ENCODE assay signal across 10 cellular contexts in the genomic region with DNA sequence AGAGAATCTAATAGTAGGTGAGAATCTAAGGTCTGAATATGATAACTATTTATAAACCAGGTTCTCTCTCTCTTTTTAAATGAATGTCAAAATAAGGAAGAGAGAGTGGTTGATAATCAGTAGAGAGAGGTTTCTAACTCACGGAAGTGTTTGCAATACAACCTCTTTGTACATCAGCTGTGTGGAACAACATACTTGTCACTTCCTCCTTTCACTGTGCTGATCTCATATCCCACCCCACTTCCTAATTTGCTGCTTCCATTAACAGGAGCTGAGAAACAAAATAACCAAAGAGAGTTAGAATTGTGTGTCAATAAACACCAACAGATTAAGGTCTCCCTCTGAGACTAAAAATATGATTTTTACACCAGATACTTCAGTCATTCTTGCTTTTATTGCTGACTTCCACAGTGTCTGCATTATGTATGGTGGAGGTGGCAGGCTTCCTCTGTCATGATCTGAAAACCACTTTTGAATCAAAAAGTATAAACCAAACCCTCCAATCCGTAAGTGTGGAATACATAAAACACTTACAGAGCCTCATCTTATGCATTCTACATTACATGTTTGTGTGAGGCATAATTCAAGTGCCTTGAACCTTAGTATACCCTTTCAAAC. TPM values are rescaled to one million over a fixed set of nuclear protein-coding genes. Genes with fewer than 3 reads are reported as not detected.
DNase-seq lines count a peak whose midpoint lies in the region; ATAC-seq and TF ChIP-seq lines count a peak whose summit lies in the region.
"Had no signal": no experiment of that assay in that cellular context is flagged by ENCODE, and none has a peak within 500 bp of the region (broad histone marks: within the 10 kb centered on the region; RNA-seq: fewer than 3 reads in every experiment).

No MANE protein-coding gene starts in this region.

- intact Hi-C loops in activated B cell treated with CpG ODN at 0.5 μM for 24 hours (cut with micrococcal nuclease): loop anchor here (1.0 to 5.0 kb wide), 2 partner anchors 25 to 578 kb away; partner anchors contain the start of gene CACUL1

- H3K27me3 Mint-ChIP-seq in activated CD8-positive, alpha-beta memory T cell treated with anti-CD3 and anti-CD28 coated beads, Interleukin-2, amount 10 ng/mL, durations not matched to agents 7 days and 5 days: no peaks in the 10 kb centered on the region
- no peaks in the 10 kb centered on the region for H3K27me3 Mint-ChIP-seq in activated B cell treated with CpG ODN at 0.5 μM for 24 hours

- no peak overlapping the region for H3K27ac ChIP-seq in RWPE1
- H3K27ac ChIP-seq: SK-N-MC, thoracic aorta had no signal

- H3K27ac Mint-ChIP-seq in activated CD8-positive, alpha-beta memory T cell treated with anti-CD3 and anti-CD28 coated beads, Interleukin-2, amount 10 ng/mL, durations not matched to agents 7 days and 5 days: peak overlapping the region; percentile 37
- H3K27ac Mint-ChIP-seq in activated B cell treated with CpG ODN at 0.5 μM for 24 hours: peak overlapping the region; percentile 80

- no peak for TF ChIP-seq CTCF in activated B cell treated with CpG ODN at 0.5 μM for 24 hours (IDR thresholded peaks at IDR 0.05)
- no peak for TF ChIP-seq CTCF in RWPE1 (conservative IDR thresholded peaks at IDR 0.05; ENCODE audit: low read depth)

- no peak overlapping the region for H3K4me3 Mint-ChIP-seq in activated CD8-positive, alpha-beta memory T cell treated with anti-CD3 and anti-CD28 coated beads, Interleukin-2, amount 10 ng/mL, durations not matched to agents 7 days and 5 days
- peak overlapping the region; percentile 63 for H3K4me3 Mint-ChIP-seq in activated B cell treated with CpG ODN at 0.5 μM for 24 hours

- peak; percentile 79 for ATAC-seq in activated CD8-positive, alpha-beta memory T cell treated with anti-CD3 and anti-CD28 coated beads, Interleukin-2, amount 10 ng/mL, durations not matched to agents 7 days and 5 days
- ATAC-seq in HG03066 (IDR thresholded peaks at IDR 0.05; ENCODE audit: low read depth, unreplicated experiment) (peak; percentile 82), activated B cell treated with CpG ODN at 0.5 μM for 24 hours (ENCODE audit: low read depth) (peak; percentile 96)

- DNase-seq in activated CD8-positive, alpha-beta memory T cell treated with anti-CD3 and anti-CD28 coated beads, Interleukin-2, amount 10 ng/mL, durations not matched to agents 7 days and 5 days: no peak
- no peak for DNase-seq in activated CD8-positive, alpha-beta memory T cell treated with anti-CD3 and anti-CD28 coated beads, Interleukin-2, amount 50 U/mL, for 48 hours
- no peak for DNase-seq in activated B cell treated with CpG ODN at 0.5 μM for 24 hours
- DNase-seq in midbrain (lab: John Stamatoyannopoulos, UW): peak; percentile 18
- no peak for DNase-seq in RWPE1 (ENCODE audit: low spot score)
- no peak for DNase-seq in activated CD8-positive, alpha-beta memory T cell treated with anti-CD3 and anti-CD28 coated beads for 24 hours
- no peak for DNase-seq in ecto neural progenitor cell (ENCODE audit: low spot score)

- POLR2A ChIA-PET in activated B cell treated with CpG ODN at 0.5 μM for 24 hours (lab: Charles Lee) (interaction anchor here (2.4 kb wide), 1 partner anchor 25 kb away, joined by 16 read pairs; the partner anchor contains the start of gene CACUL1), RWPE1 (lab: Yijun Ruan, JAX; ENCODE audit: low non-redundant PET) (no interaction called here)

- H3K4me1 Mint-ChIP-seq in activated CD8-positive, alpha-beta memory T cell treated with anti-CD3 and anti-CD28 coated beads, Interleukin-2, amount 10 ng/mL, durations not matched to agents 7 days and 5 days: peaks cover 43% of the 10 kb centered on the region
- H3K4me1 Mint-ChIP-seq in activated B cell treated with CpG ODN at 0.5 μM for 24 hours: peaks cover 53% of the 10 kb centered on the region

- H3K36me3 Mint-ChIP-seq in activated CD8-positive, alpha-beta memory T cell treated with anti-CD3 and anti-CD28 coated beads, Interleukin-2, amount 10 ng/mL, durations not matched to agents 7 days and 5 days: no peaks in the 10 kb centered on the region
- peaks cover 17% of the 10 kb centered on the region for H3K36me3 Mint-ChIP-seq in activated B cell treated with CpG ODN at 0.5 μM for 24 hours (ENCODE audit: low read depth)

- no peaks in the 10 kb centered on the region for H3K9me3 Mint-ChIP-seq in activated CD8-positive, alpha-beta memory T cell treated with anti-CD3 and anti-CD28 coated beads, Interleukin-2, amount 10 ng/mL, durations not matched to agents 7 days and 5 days (ENCODE audit: low read depth)
- no peaks in the 10 kb centered on the region for H3K9me3 Mint-ChIP-seq in activated B cell treated with CpG ODN at 0.5 μM for 24 hours

- CTCF ChIA-PET in activated CD8-positive, alpha-beta memory T cell treated with anti-CD3 and anti-CD28 coated beads, Interleukin-2, amount 10 ng/mL, durations not matched to agents 7 days and 5 days (lab: Charles Lee): interaction anchor here (0.6 kb wide), 1 partner anchor 161 kb away, joined by 3 read pairs; no protein-coding TSS in a partner anchor
- CTCF ChIA-PET in activated B cell treated with CpG ODN at 0.5 μM for 24 hours (lab: Charles Lee): interaction anchor here (0.7 to 1.5 kb wide), 3 partner anchors 9 to 23 kb away, joined by 3 to 4 read pairs (median 4); no protein-coding TSS in a partner anchor
- CTCF ChIA-PET in RWPE1 (lab: Yijun Ruan, JAX): no interaction called here

RNA-seq across cellular contexts. Expression of gene CACUL1, which starts 25.0 kb away (rescaled TPM):
- total RNA-seq in activated CD8-positive, alpha-beta memory T cell treated with anti-CD3 and anti-CD28 coated beads, Interleukin-2, amount 10 ng/mL, durations not matched to agents 7 days and 5 days: 10 to 100 TPM; 25.6 to 26.4 TPM
- total RNA-seq in activated B cell treated with CpG ODN at 0.5 μM for 24 hours: 19.8 and 27.1 TPM in 2 replicates
